ENCODE assay signal across 8 cellular contexts in the genomic region with DNA sequence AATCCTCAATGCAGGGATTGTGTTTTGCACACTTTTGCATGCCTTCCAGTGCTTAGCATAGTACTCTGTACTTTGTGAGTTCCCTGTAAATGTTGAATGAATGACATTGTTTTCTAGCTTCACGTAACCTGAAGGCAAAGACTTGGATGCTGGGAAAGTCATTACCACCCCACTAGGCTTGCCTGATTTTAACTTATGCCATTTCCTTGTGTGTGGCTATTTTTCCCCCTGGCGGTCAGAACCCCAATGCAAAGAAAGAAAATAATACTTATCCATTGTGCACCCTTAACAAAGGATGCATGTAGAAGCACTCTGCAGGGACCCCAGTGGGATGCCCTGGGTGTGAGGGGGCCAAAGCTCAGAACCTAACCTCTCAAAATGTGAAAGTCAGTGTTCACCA. TPM values are rescaled to one million over a fixed set of nuclear protein-coding genes. Genes with fewer than 3 reads are reported as not detected.
DNase-seq lines count a peak whose midpoint lies in the region; ATAC-seq, FAIRE-seq and TF ChIP-seq lines count a peak whose summit lies in the region.

No MANE protein-coding gene starts in this region.

- ATAC-seq in HG02678 (IDR thresholded peaks at IDR 0.05; ENCODE audit: unreplicated experiment) (no peak), GM19328 (IDR thresholded peaks at IDR 0.05; ENCODE audit: unreplicated experiment) (no peak)

- H3K27me3 ChIP-seq in astrocyte (ENCODE audit: insufficient read depth, low read length) = no peaks in the 10 kb centered on the region

- H3K4me3 Mint-ChIP-seq in IgD-negative memory B cell (peak overlapping the region; percentile 38 to 82 (median 74)), astrocyte (ENCODE audit: unreplicated experiment) (peak overlapping the region; percentile 86)

- H3K4me3 ChIP-seq in astrocyte (ENCODE audit: insufficient read depth, low read depth, low read length) (peak overlapping the region; percentile 62), mesodermal cell (ENCODE audit: extremely low read depth, insufficient read depth, low read length, poor library complexity, severe bottlenecking) (peak overlapping the region; percentile 58)

- peak; percentile 35 for TF ChIP-seq CTCF in D721Med (IDR thresholded peaks at IDR 0.05; ENCODE audit: insufficient read depth, missing control alignments)
- peak; percentile 61 for TF ChIP-seq CTCF in astrocyte (IDR thresholded peaks at IDR 0.05; ENCODE audit: insufficient read depth, low read depth, low read length)

- H3K36me3 Mint-ChIP-seq in IgD-negative memory B cell (peaks cover 1% of the 10 kb centered on the region), astrocyte (ENCODE audit: low read depth, unreplicated experiment) (no peaks in the 10 kb centered on the region)

- H3K27me3 Mint-ChIP-seq in IgD-negative memory B cell = peaks cover 33% of the 10 kb centered on the region
- H3K27me3 Mint-ChIP-seq in astrocyte (ENCODE audit: low read depth, unreplicated experiment) = peaks cover 1% of the 10 kb centered on the region

- peaks cover 7 to 13% (median 11%) of the 10 kb centered on the region in 3 donors for H3K4me1 Mint-ChIP-seq in IgD-negative memory B cell
- H3K4me1 Mint-ChIP-seq in astrocyte (ENCODE audit: low read depth, unreplicated experiment) = peaks cover 7% of the 10 kb centered on the region

- DNase-seq in D721Med (ENCODE audit: insufficient read length, low spot score) (no peak), astrocyte (ENCODE audit: low read depth) (peak; percentile 18), NCI-H1436 treated with DMSO at 0.1 percent for 48 hours (lab: John Stamatoyannopoulos, UW) (no peak)
- DNase-seq in activated CD8-positive, alpha-beta memory T cell treated with anti-CD3 and anti-CD28 coated beads, Interleukin-2, amount 50 U/mL, for 4 hours = no peak

- peak overlapping the region; percentile 97 for H3K4me2 ChIP-seq in astrocyte (ENCODE audit: low read length)

- H3K4me1 ChIP-seq in astrocyte (ENCODE audit: insufficient read depth, low read length) (peaks cover 6% of the 10 kb centered on the region), mesodermal cell (ENCODE audit: control insufficient read depth, insufficient read depth, low read length, poor library complexity, severe bottlenecking) (no peaks in the 10 kb centered on the region)

- H3K27ac Mint-ChIP-seq in IgD-negative memory B cell (no peak overlapping the region), astrocyte (ENCODE audit: unreplicated experiment) (peak overlapping the region; percentile 69)

- no peak overlapping the region for H3K9ac ChIP-seq in astrocyte (ENCODE audit: low read length)

- no peak for FAIRE-seq in D721Med (lab: Jason Lieb, UNC)
- peak; percentile 17 for FAIRE-seq in astrocyte (lab: Jason Lieb, UNC)

- H4K20me1 ChIP-seq in astrocyte (ENCODE audit: insufficient read depth, low read length) = no peaks in the 10 kb centered on the region

- H3K36me3 ChIP-seq in astrocyte (ENCODE audit: insufficient read depth, low read length) (no peaks in the 10 kb centered on the region), mesodermal cell (ENCODE audit: control insufficient read depth, insufficient read depth, low read length) (no peaks in the 10 kb centered on the region)

- H3K79me2 ChIP-seq in astrocyte (ENCODE audit: insufficient read depth, low read length) = no peaks in the 10 kb centered on the region

- H3K9me3 ChIP-seq in astrocyte (ENCODE audit: insufficient read depth, low read depth, low read length) (no peaks in the 10 kb centered on the region), mesodermal cell (ENCODE audit: control insufficient read depth, low read length) (no peaks in the 10 kb centered on the region)

- WGBS in mesodermal cell (ENCODE audit: insufficient coverage in 2 of 2), 2 experiments = 50% methylated on average over 1 of the region's 2 CpGs; no CpG with 5 or more reads in 1 of the 2 experiments

- H3K9me3 Mint-ChIP-seq in IgD-negative memory B cell (no peaks in the 10 kb centered on the region), astrocyte (ENCODE audit: unreplicated experiment) (no peaks in the 10 kb centered on the region)

- no peak overlapping the region for H3K27ac ChIP-seq in astrocyte (ENCODE audit: low read depth, low read length)
- H3K27ac ChIP-seq in mesodermal cell (ENCODE audit: low read depth, low read length, severe bottlenecking) = no peak overlapping the region

- H2AFZ ChIP-seq in astrocyte (ENCODE audit: low read depth, low read length) = no peak overlapping the region

RNA-seq across cellular contexts. Expression of a gene that starts 1.2 kb away (rescaled TPM):
- polyA plus RNA-seq in IgD-negative memory B cell = not detected
- total RNA-seq in astrocyte = 2.3 and 2.4 TPM in 2 replicates
- polyA plus RNA-seq in mesodermal cell (2013, experiment 1 of 2) = 5.6 TPM
- polyA plus RNA-seq in mesodermal cell (2013, experiment 2 of 2) = 6.5 TPM
